Comparison of ENCODE assay signal across 1 cellular context in genomic region chr3:196355668-196356067, GRCh38.
TF ChIP-seq lines count a peak whose summit lies in the region.

No MANE protein-coding gene starts in this region.

TF ChIP-seq in IMR-90, 13 proteins besides CTCF, POLR2A, EP300 and RAD21:
- no peak for TF ChIP-seq BHLHE40 (IDR thresholded peaks at IDR 0.05; ENCODE audit: low read depth, low read length)
- TF ChIP-seq CEBPB (IDR thresholded peaks at IDR 0.05; ENCODE audit: low read depth, low read length) = no peak
- no peak for TF ChIP-seq RFX5 (IDR thresholded peaks at IDR 0.05; ENCODE audit: low read depth, low read length)
- TF ChIP-seq MAZ (IDR thresholded peaks at IDR 0.05; ENCODE audit: borderline replicate concordance, low read depth, low read length) = no peak
- peak; percentile 49 for TF ChIP-seq MAFK (IDR thresholded peaks at IDR 0.05; ENCODE audit: low read depth, low read length)
- TF ChIP-seq SMC3 (IDR thresholded peaks at IDR 0.05; ENCODE audit: low read depth, low read length) = no peak
- TF ChIP-seq MXI1 (IDR thresholded peaks at IDR 0.05; ENCODE audit: borderline replicate concordance, low read depth, low read length) = no peak
- no peak for TF ChIP-seq NFE2L2 (IDR thresholded peaks at IDR 0.05; ENCODE audit: low read depth, low read length)
